10 cellular contexts compared by ENCODE assay signal in the genomic region with DNA sequence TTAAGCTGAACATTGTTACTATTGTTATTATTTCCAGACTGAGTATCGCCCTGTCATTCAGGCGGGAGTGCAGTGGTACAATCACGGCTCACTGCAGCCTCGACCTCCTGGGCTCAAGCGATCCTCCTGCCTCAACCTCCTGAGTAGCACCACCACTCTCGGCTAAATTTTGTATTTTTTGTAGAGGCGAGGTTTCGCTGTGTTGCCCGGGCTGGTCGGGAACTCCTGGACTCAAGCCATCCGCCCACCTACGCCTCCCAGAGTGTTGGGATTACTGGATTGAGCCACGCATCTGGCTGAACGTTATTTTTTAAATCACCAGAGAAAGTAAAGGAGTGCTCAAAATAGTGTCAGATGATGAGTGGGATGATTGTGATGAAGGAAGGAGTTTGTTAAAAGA. TPM values are rescaled to one million over a fixed set of nuclear protein-coding genes. Genes with fewer than 3 reads are reported as not detected.
A peak's percentile ranks its signal among the peaks of the same experiment; 100 is the strongest.
DNase-seq lines count a peak whose midpoint lies in the region; ATAC-seq and TF ChIP-seq lines count a peak whose summit lies in the region.
"Had no signal": no experiment of that assay in that cellular context is flagged by ENCODE, and none has a peak within 500 bp of the region (broad histone marks: within the 10 kb centered on the region; RNA-seq: fewer than 3 reads in every experiment).

No MANE protein-coding gene starts in this region.

- 95% methylated on average over 14 of the region's 14 CpGs for WGBS in hepatocyte (ENCODE audit: low lambda C conversion rate, missing lambda C conversion rate)
- WGBS in upper lobe of left lung, 2 donors: 91 to 92% methylated on average over 14 of the region's 14 CpGs

- no peaks in the 10 kb centered on the region for H3K36me3 ChIP-seq in hepatocyte (replicated peaks; ENCODE audit: insufficient read depth, low read depth)
- no peaks in the 10 kb centered on the region for H3K36me3 ChIP-seq in upper lobe of left lung

- peaks cover 21% of the 10 kb centered on the region for H4K20me1 ChIP-seq in hepatocyte (ENCODE audit: insufficient read depth, poor library complexity, severe bottlenecking)

- DNase-seq in activated naive CD4-positive, alpha-beta T cell treated with anti-CD3 and anti-CD28 coated beads, Interleukin-2, amount 10 ng/mL, durations not matched to agents 7 days and 5 days: no peak
- no peak for DNase-seq in activated naive CD4-positive, alpha-beta T cell treated with anti-CD3 and anti-CD28 coated beads, Interleukin-2, amount 50 U/mL, for 16 hours
- DNase-seq in activated CD4-positive, alpha-beta memory T cell treated with anti-CD3 and anti-CD28 coated beads for 36 hours: no peak
- DNase-seq in hepatocyte (ENCODE audit: low spot score) (no peak), upper lobe of left lung (peak in 1 of 2 donors; percentile 13), NCI-H82 (lab: John Stamatoyannopoulos, UW) (no peak), AML-193 (lab: John Stamatoyannopoulos, UW) (no peak)
- DNase-seq in effector CD8-positive, alpha-beta T cell (lab: John Stamatoyannopoulos, UW): no peak
- DNase-seq: NCI-H2227 treated with DMSO at 0.1 percent for 48 hours had no signal

- peak overlapping the region; percentile 98 for H3K27ac Mint-ChIP-seq in activated naive CD4-positive, alpha-beta T cell treated with anti-CD3 and anti-CD28 coated beads, Interleukin-2, amount 10 ng/mL, durations not matched to agents 7 days and 5 days
- peak overlapping the region; percentile 100 for H3K27ac Mint-ChIP-seq in activated CD4-positive, alpha-beta memory T cell treated with anti-CD3 and anti-CD28 coated beads for 36 hours

- no peak for TF ChIP-seq CTCF in hepatocyte (IDR thresholded peaks at IDR 0.05; ENCODE audit: poor library complexity)
- TF ChIP-seq CTCF in upper lobe of left lung (IDR thresholded peaks at IDR 0.05): no peak

- peaks cover 25% of the 10 kb centered on the region for H3K79me2 ChIP-seq in hepatocyte

- no peaks in the 10 kb centered on the region for H3K27me3 Mint-ChIP-seq in activated naive CD4-positive, alpha-beta T cell treated with anti-CD3 and anti-CD28 coated beads, Interleukin-2, amount 10 ng/mL, durations not matched to agents 7 days and 5 days
- no peaks in the 10 kb centered on the region for H3K27me3 Mint-ChIP-seq in activated CD4-positive, alpha-beta memory T cell treated with anti-CD3 and anti-CD28 coated beads for 36 hours

- H3K27me3 ChIP-seq in hepatocyte (no peaks in the 10 kb centered on the region), upper lobe of left lung (no peaks in the 10 kb centered on the region)

- peak overlapping the region; percentile 93 for H3K4me2 ChIP-seq in hepatocyte

- H3K4me1 ChIP-seq in hepatocyte (ENCODE audit: insufficient read depth) (peaks cover 7% of the 10 kb centered on the region), upper lobe of left lung (peaks cover 13 to 24% (median 14%) of the 10 kb centered on the region in 4 donors)

- H3K9me3 Mint-ChIP-seq in activated naive CD4-positive, alpha-beta T cell treated with anti-CD3 and anti-CD28 coated beads, Interleukin-2, amount 10 ng/mL, durations not matched to agents 7 days and 5 days: no peaks in the 10 kb centered on the region
- no peaks in the 10 kb centered on the region for H3K9me3 Mint-ChIP-seq in activated CD4-positive, alpha-beta memory T cell treated with anti-CD3 and anti-CD28 coated beads for 36 hours

- TF ChIP-seq POLR2A in upper lobe of left lung (IDR thresholded peaks at IDR 0.05): no peak

- ATAC-seq in upper lobe of left lung (ENCODE audit: low FRiP score in 2 of 2): no peak

- H3K36me3 Mint-ChIP-seq in activated naive CD4-positive, alpha-beta T cell treated with anti-CD3 and anti-CD28 coated beads, Interleukin-2, amount 10 ng/mL, durations not matched to agents 7 days and 5 days: peaks cover 30% of the 10 kb centered on the region
- peaks cover 27% of the 10 kb centered on the region for H3K36me3 Mint-ChIP-seq in activated CD4-positive, alpha-beta memory T cell treated with anti-CD3 and anti-CD28 coated beads for 36 hours

- peak overlapping the region; percentile 99 for H3K4me3 Mint-ChIP-seq in activated naive CD4-positive, alpha-beta T cell treated with anti-CD3 and anti-CD28 coated beads, Interleukin-2, amount 10 ng/mL, durations not matched to agents 7 days and 5 days
- peak overlapping the region; percentile 97 for H3K4me3 Mint-ChIP-seq in activated CD4-positive, alpha-beta memory T cell treated with anti-CD3 and anti-CD28 coated beads for 36 hours

- peaks cover 26% of the 10 kb centered on the region for H3K4me1 Mint-ChIP-seq in activated naive CD4-positive, alpha-beta T cell treated with anti-CD3 and anti-CD28 coated beads, Interleukin-2, amount 10 ng/mL, durations not matched to agents 7 days and 5 days
- peaks cover 10% of the 10 kb centered on the region for H3K4me1 Mint-ChIP-seq in activated CD4-positive, alpha-beta memory T cell treated with anti-CD3 and anti-CD28 coated beads for 36 hours (ENCODE audit: low read depth)

- H2AFZ ChIP-seq in hepatocyte: no peak overlapping the region

- H3K9me3 ChIP-seq in hepatocyte (ENCODE audit: low read depth): no peaks in the 10 kb centered on the region
- no peaks in the 10 kb centered on the region for H3K9me3 ChIP-seq in upper lobe of left lung

- H3K4me3 ChIP-seq in hepatocyte: no peak overlapping the region
- peak overlapping the region in 1 of 4 donors; percentile 71 for H3K4me3 ChIP-seq in upper lobe of left lung

- CTCF ChIA-PET in activated naive CD4-positive, alpha-beta T cell treated with anti-CD3 and anti-CD28 coated beads, Interleukin-2, amount 10 ng/mL, durations not matched to agents 7 days and 5 days (lab: Charles Lee): interaction anchor here (0.6 kb wide), 1 partner anchor 619 kb away, joined by 4 read pairs; no protein-coding TSS in a partner anchor
- CTCF ChIA-PET in activated CD4-positive, alpha-beta memory T cell treated with anti-CD3 and anti-CD28 coated beads for 36 hours (lab: Charles Lee): interaction anchor here (1.1 to 2.2 kb wide), 3 partner anchors 10 to 26 kb away, joined by 3 to 11 read pairs (median 7); a partner anchor contains a TSS

- POLR2A ChIA-PET in activated CD4-positive, alpha-beta memory T cell treated with anti-CD3 and anti-CD28 coated beads for 36 hours (lab: Charles Lee): interaction anchor here (0.6 to 4.0 kb wide), 7 partner anchors 8 to 26 kb away, joined by 3 to 42 read pairs (median 7); a partner anchor contains a TSS

- no peaks in the 10 kb centered on the region for H3K9me2 ChIP-seq in hepatocyte (replicated peaks; ENCODE audit: insufficient read depth)

- TF ChIP-seq EP300 in upper lobe of left lung (IDR thresholded peaks at IDR 0.05): no peak

- peak overlapping the region; percentile 97 for H3K27ac ChIP-seq in hepatocyte
- peak overlapping the region in 3 of 4 donors; percentile 98 to 100 (median 98) for H3K27ac ChIP-seq in upper lobe of left lung

- intact Hi-C loops in activated CD4-positive, alpha-beta memory T cell treated with anti-CD3 and anti-CD28 coated beads for 36 hours (cut with micrococcal nuclease): no loop called here

RNA-seq across cellular contexts. Expression of a gene that starts 1.4 kb away (rescaled TPM):
- 100 to 1,000 TPM; 504 to 518 TPM for total RNA-seq in activated CD4-positive, alpha-beta memory T cell treated with anti-CD3 and anti-CD28 coated beads for 36 hours
- 186 and 217 TPM in 2 replicates for total RNA-seq in hepatocyte
- 117 and 134 TPM in 2 replicates for polyA plus RNA-seq in hepatocyte
- total RNA-seq in upper lobe of left lung: 100 to 1,000 TPM in 5 of 6 donors, 10 to 100 TPM in 1; 80.7 to 225 (median 177) TPM

RNA-seq across cellular contexts. Expression of a gene that starts 26.6 kb away (rescaled TPM):
- total RNA-seq in activated CD4-positive, alpha-beta memory T cell treated with anti-CD3 and anti-CD28 coated beads for 36 hours: 1 to 10 TPM; 2.2 to 2.6 TPM
- 8.1 and 9.3 TPM in 2 replicates for total RNA-seq in hepatocyte
- polyA plus RNA-seq in hepatocyte: 5.6 and 8.9 TPM in 2 replicates
- 10 to 100 TPM in 3 of 6 donors, 1 to 10 TPM in 3; 4.5 to 25.0 (median 11.0) TPM for total RNA-seq in upper lobe of left lung

RNA-seq across cellular contexts. Expression of a gene that starts 38.9 kb away (rescaled TPM):
- not detected for total RNA-seq in activated CD4-positive, alpha-beta memory T cell treated with anti-CD3 and anti-CD28 coated beads for 36 hours
- total RNA-seq in hepatocyte (0.80 TPM in 1 of 2 replicates, not detected in the other), upper lobe of left lung (1 to 10 TPM in 3 of 6 donors, not detected in 3; 2.5 to 4.0 (median 2.7) TPM)
- 0.19 and 4.8 TPM in 2 replicates for polyA plus RNA-seq in hepatocyte
- polyA plus RNA-seq: BJ had no signal
